20 cellular contexts compared by ENCODE assay signal in the genomic region with DNA sequence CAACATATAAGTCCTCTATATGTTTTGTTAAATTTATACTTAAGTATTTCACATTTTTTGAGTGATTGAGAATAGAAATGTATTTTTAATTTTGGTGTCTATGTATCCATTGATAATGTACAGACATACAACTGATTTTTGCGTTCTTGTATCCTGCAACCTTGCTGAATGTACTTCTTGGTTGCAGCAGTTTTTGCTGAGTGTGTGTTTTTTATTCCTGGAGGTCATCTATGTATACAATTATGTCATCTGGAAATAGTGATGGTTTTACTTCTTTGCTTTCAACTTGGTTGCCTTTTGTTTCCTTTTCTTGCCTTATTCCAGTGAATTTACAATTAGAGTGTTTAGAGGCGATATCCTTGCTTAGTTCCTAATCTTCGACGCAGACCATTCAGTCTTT.
DNase-seq lines count a peak whose midpoint lies in the region; ATAC-seq, FAIRE-seq and TF ChIP-seq lines count a peak whose summit lies in the region.
"Had no signal": no experiment of that assay in that cellular context is flagged by ENCODE, and none has a peak within 500 bp of the region (broad histone marks: within the 10 kb centered on the region; RNA-seq: fewer than 3 reads in every experiment).

No MANE protein-coding gene starts in this region.

- no peak overlapping the region for H3K56ac ChIP-seq in IMR-90 (ENCODE audit: extremely low read depth, insufficient read depth, low read length)

- ATAC-seq in A549 (no peak), IMR-90 (ENCODE audit: low read depth) (no peak), GM19455 (IDR thresholded peaks at IDR 0.05; ENCODE audit: unreplicated experiment) (no peak)
- ATAC-seq: CD8-positive, alpha-beta T cell had no signal

- no peak overlapping the region for H2BK120ac ChIP-seq in IMR-90 (ENCODE audit: low read depth, low read length)

- no peak overlapping the region for H2BK5ac ChIP-seq in IMR-90 (ENCODE audit: low read depth, low read length, poor library complexity, severe bottlenecking)

- H4K5ac ChIP-seq in IMR-90 (ENCODE audit: low read depth, low read length) = no peak overlapping the region

- H3K9me3 ChIP-seq in A549 (no peaks in the 10 kb centered on the region), IMR-90 (ENCODE audit: control insufficient read depth, insufficient read depth, low read length) (no peaks in the 10 kb centered on the region), osteoblast (ENCODE audit: low read depth, low read length) (no peaks in the 10 kb centered on the region)
- H3K9me3 ChIP-seq: BLaER1, Caco-2 had no signal

- no peak for TF ChIP-seq CTCF in A549 (IDR thresholded peaks at IDR 0.05)
- no peak for TF ChIP-seq CTCF in IMR-90 (conservative IDR thresholded peaks at IDR 0.05; ENCODE audit: low read depth, low read length)
- no peak for TF ChIP-seq CTCF in fibroblast of villous mesenchyme (IDR thresholded peaks at IDR 0.05; ENCODE audit: insufficient read depth, low read depth, low read length)
- TF ChIP-seq CTCF in osteoblast (IDR thresholded peaks at IDR 0.05; ENCODE audit: extremely low read depth, low read depth, low read length) = no peak

- intact Hi-C loops in IMR-90 (cut with micrococcal nuclease) = no loop called here

- H4K8ac ChIP-seq in IMR-90 (ENCODE audit: low read depth in 2 of 2, low read length in 2 of 2) = no peak overlapping the region

- H3K4ac ChIP-seq in IMR-90 (ENCODE audit: low read depth, low read length) = no peak overlapping the region

- H3K79me1 ChIP-seq in IMR-90 (ENCODE audit: low read depth in 1 of 2, low read length in 2 of 2) = no peaks in the 10 kb centered on the region; a peak in 1 of 4 replicates

- H3K4me2 ChIP-seq in A549 (no peak overlapping the region), IMR-90 (ENCODE audit: low read depth, low read length) (no peak overlapping the region), osteoblast (ENCODE audit: insufficient read depth, low read length) (no peak overlapping the region)
- H3K4me2 ChIP-seq: BLaER1 had no signal

- H3K36me3 ChIP-seq in IMR-90 (ENCODE audit: control insufficient read depth, insufficient read depth, low read length) (peaks cover 2% of the 10 kb centered on the region; the same call in 1 of the 2 replicates), osteoblast (ENCODE audit: insufficient read depth, low read length) (no peaks in the 10 kb centered on the region)

- DNase-seq in A549 (ENCODE audit: low read depth in 1 of 2, low spot score in 1 of 2) (no peak), IMR-90 (no peak), fibroblast of villous mesenchyme (ENCODE audit: low read depth) (peak; percentile 24), osteoblast (ENCODE audit: insufficient read length, low spot score, missing footprints) (no peak)
- no peak for DNase-seq in activated CD4-positive, alpha-beta T cell treated with anti-CD3 and anti-CD28 coated beads, Interleukin-2, amount 50 U/mL, for 48 hours
- DNase-seq: 8988T; Caco-2; CD4-positive, CD25-positive, alpha-beta regulatory T cell; CD8-positive, alpha-beta T cell; DMS153; DND-41; GOT3; H7; HCEC 1CT had no signal

- TF ChIP-seq POLR2A in A549 (IDR thresholded peaks at IDR 0.05; ENCODE audit: low read length) (no peak), IMR-90 (IDR thresholded peaks at IDR 0.05; ENCODE audit: low read depth, low read length) (no peak)

- H3K14ac ChIP-seq in IMR-90 (replicated peaks; ENCODE audit: low read depth, low read length) = no peak overlapping the region

- H3K9me1 ChIP-seq in IMR-90 (ENCODE audit: insufficient read depth, low read length) = no peaks in the 10 kb centered on the region

- H2BK20ac ChIP-seq in IMR-90 (ENCODE audit: low read depth, low read length) = no peak overlapping the region

- no peak overlapping the region for H3K23ac ChIP-seq in IMR-90 (ENCODE audit: low read depth, low read length)

- BruUV-seq in IMR-90 (replicated peaks; lab: Mats Ljungman, UMichigan) = no TSS peak

- H2AK5ac ChIP-seq in IMR-90 (ENCODE audit: low read depth, low read length) = no peak overlapping the region

- H3K4me1 ChIP-seq in A549 (no peaks in the 10 kb centered on the region), IMR-90 (ENCODE audit: control insufficient read depth, insufficient read depth, low read length) (0 out of 2 replicates have a peak, but pooled peaks cover 3% of the 10 kb centered on the region), osteoblast (ENCODE audit: insufficient read depth, low read length) (no peaks in the 10 kb centered on the region)
- H3K4me1 ChIP-seq: Caco-2 had no signal

- no peak overlapping the region for H2AK9ac ChIP-seq in IMR-90 (replicated peaks; ENCODE audit: low read depth, low read length, poor library complexity)

- H2AFZ ChIP-seq in IMR-90 (replicated peaks; ENCODE audit: low read length, poor library complexity) (no peak overlapping the region), osteoblast (ENCODE audit: low read length) (no peak overlapping the region)

- 94% methylated on average over 4 of the region's 4 CpGs for WGBS in A549 (ENCODE audit: missing lambda C conversion rate)
- WGBS in IMR-90 (ENCODE audit: extremely low coverage in 2 of 2, insufficient read length in 1 of 2), 2 experiments = no CpG with 5 or more reads among the region's 4 CpGs

- no peaks in the 10 kb centered on the region for H3K79me2 ChIP-seq in osteoblast (ENCODE audit: insufficient read depth, low read length)

- no peak overlapping the region for H3K4me3 ChIP-seq in A549
- H3K4me3 ChIP-seq in IMR-90 (ENCODE audit: insufficient read depth, low read depth, low read length) = no peak overlapping the region
- H3K4me3 ChIP-seq in fibroblast of villous mesenchyme (ENCODE audit: low read depth, low read length) = no peak overlapping the region
- H3K4me3 ChIP-seq in osteoblast (ENCODE audit: insufficient read depth, low read length) = no peak overlapping the region
- H3K4me3 ChIP-seq: BLaER1 had no signal

- H3K9ac ChIP-seq in IMR-90 (ENCODE audit: low read depth, low read length) = no peak overlapping the region
- H3K9ac ChIP-seq: BLaER1 had no signal

- H3K27ac ChIP-seq in A549 (no peak overlapping the region), IMR-90 (ENCODE audit: insufficient read depth, low read length) (no peak overlapping the region), osteoblast (ENCODE audit: low read depth, low read length) (no peak overlapping the region)
- H3K27ac ChIP-seq: BLaER1, C4-2B had no signal

- TF ChIP-seq RAD21 in A549 (conservative IDR thresholded peaks at IDR 0.05 in 1 of 2, IDR thresholded peaks at IDR 0.05 in 1 of 2) = no peak
- no peak for TF ChIP-seq RAD21 in IMR-90 (IDR thresholded peaks at IDR 0.05; ENCODE audit: low read length)

- no peak overlapping the region for H3K18ac ChIP-seq in IMR-90 (ENCODE audit: low read depth, low read length)

- no peaks in the 10 kb centered on the region for H3K27me3 ChIP-seq in IMR-90 (ENCODE audit: control insufficient read depth, insufficient read depth, low read length)
- no peaks in the 10 kb centered on the region for H3K27me3 ChIP-seq in osteoblast (ENCODE audit: insufficient read depth, low read length)
- H3K27me3 ChIP-seq: BLaER1 had no signal

- dilution Hi-C loops in IMR-90 (cut with HindIII; ENCODE audit: low sequenced_read_pairs, unreplicated experiment) = no loop called here

- no peak overlapping the region for H2BK15ac ChIP-seq in IMR-90 (ENCODE audit: low read depth, low read length)

- no peak overlapping the region for H4K91ac ChIP-seq in IMR-90 (ENCODE audit: insufficient read depth, low read depth, low read length)

- POLR2A ChIA-PET in A549 (lab: Yijun Ruan, JAX) (no interaction called here), IMR-90 (lab: Charles Lee; ENCODE audit: unreplicated experiment) (no interaction called here)

- H4K20me1 ChIP-seq in IMR-90 (ENCODE audit: insufficient read depth, low read length) (no peaks in the 10 kb centered on the region), osteoblast (ENCODE audit: insufficient read depth, low read length) (no peaks in the 10 kb centered on the region)
- H4K20me1 ChIP-seq: BLaER1 had no signal

- no peak for TF ChIP-seq EP300 in A549 (IDR thresholded peaks at IDR 0.05)

- in situ Hi-C loops in IMR-90 (cut with MboI; ENCODE audit: low sequenced_read_pairs) = no loop called here

- no peak for FAIRE-seq in A549 (lab: Jason Lieb, UNC)
- FAIRE-seq: G401.6, GM12892, GM19239 had no signal

- CTCF ChIA-PET in A549 (lab: Yijun Ruan, JAX) = no interaction called here
- CTCF ChIA-PET in IMR-90 (lab: Yijun Ruan, JAX) = no interaction called here

TF ChIP-seq in A549, 52 proteins besides CTCF, POLR2A, EP300 and RAD21:
- TF ChIP-seq HOXB5 (CRISPR knock-in tag; IDR thresholded peaks at IDR 0.05) = no peak
- no peak for TF ChIP-seq HDAC2 (IDR thresholded peaks at IDR 0.05)
- TF ChIP-seq MAFK (IDR thresholded peaks at IDR 0.05; ENCODE audit: partially characterized antibody) = peak; percentile 95

TF ChIP-seq in IMR-90, 13 proteins besides CTCF, POLR2A, EP300 and RAD21:
- TF ChIP-seq RFX5 (IDR thresholded peaks at IDR 0.05; ENCODE audit: low read depth, low read length) (no peak), MAFK (IDR thresholded peaks at IDR 0.05; ENCODE audit: low read depth, low read length) (peak; percentile 95)
